ENCODE assay signal across 1 cellular context in the genomic region with DNA sequence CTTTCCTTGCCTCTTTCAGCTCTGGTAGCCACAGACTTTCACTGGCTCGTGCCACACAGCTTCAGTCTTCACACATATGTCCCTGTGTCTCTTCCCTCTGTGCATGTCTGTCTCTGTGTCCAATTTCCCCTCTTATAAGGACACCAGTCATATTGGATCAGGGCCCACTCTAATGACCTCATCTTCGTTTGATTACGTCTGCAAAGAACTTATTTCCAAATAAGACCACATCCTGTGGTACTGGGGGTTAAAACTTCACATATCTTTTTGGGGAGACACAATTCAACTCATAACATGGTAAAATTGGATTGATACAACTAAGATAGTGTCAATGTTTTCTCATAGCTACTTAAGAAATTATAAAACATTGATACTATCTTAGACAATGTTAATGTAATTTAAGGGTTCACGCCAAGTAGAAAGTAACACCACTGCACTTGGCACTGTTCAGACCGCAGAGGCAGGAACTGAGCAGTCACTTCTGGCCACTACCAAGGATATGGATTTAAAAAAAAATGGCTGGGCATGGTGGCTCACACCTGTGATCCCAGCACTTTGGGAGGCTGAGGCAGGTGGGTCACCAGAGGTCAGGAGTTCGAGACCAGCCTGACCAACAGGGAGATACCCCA.
TF ChIP-seq lines count a peak whose summit lies in the region.

No MANE protein-coding gene starts in this region.

TF ChIP-seq in IMR-90, 13 proteins besides CTCF, POLR2A, EP300 and RAD21:
- TF ChIP-seq SMC3 (IDR thresholded peaks at IDR 0.05; ENCODE audit: low read depth, low read length) (no peak), CEBPB (IDR thresholded peaks at IDR 0.05; ENCODE audit: low read depth, low read length) (peak; percentile 9; the same call in 1 of the 2 replicates)
